Comparison of ENCODE assay signal across 8 cellular contexts in the genomic region with DNA sequence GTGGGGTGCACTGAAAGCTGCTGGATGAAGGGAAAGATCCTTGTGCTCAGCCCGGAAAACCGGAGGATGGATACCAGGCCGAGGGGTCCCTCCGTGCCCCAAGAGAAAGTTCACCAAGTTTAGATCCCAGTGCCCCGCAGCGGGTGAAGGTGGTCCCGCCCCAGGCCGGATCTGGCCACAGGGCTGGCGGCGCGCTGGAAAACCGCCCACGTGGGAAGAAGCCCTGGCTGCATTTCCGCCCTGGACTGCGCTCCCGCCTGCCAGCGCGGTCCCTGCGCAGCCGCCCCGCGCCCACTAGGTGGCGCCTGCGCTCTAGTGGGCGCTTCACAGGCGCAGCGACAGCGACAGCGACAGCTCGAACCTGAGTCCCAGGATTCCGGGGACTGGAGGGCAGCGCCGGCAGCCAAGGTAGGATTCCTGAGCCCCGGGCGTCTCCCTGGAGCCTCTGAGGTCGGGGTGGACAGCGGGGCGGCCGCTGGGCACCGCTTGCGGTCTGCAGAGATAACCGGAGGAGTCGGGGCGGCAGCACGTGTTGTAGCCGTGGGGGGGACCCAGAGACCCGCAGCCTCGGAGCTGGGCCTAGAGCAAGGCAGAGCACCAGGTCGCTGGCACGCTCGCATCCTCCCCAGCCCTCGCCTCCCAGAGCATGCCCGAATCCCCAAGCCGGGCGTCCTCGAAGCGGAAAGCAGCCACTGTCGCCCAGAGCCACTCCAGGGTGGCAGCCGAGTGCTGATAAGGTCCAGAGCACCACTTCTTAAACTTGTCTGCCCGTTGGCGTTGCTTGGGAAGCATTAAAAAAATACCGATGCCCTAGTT. TPM values are rescaled to one million over a fixed set of nuclear protein-coding genes. Genes with fewer than 3 reads are reported as not detected.
DNase-seq lines count a peak whose midpoint lies in the region; ATAC-seq and TF ChIP-seq lines count a peak whose summit lies in the region.

A gene with protein sequence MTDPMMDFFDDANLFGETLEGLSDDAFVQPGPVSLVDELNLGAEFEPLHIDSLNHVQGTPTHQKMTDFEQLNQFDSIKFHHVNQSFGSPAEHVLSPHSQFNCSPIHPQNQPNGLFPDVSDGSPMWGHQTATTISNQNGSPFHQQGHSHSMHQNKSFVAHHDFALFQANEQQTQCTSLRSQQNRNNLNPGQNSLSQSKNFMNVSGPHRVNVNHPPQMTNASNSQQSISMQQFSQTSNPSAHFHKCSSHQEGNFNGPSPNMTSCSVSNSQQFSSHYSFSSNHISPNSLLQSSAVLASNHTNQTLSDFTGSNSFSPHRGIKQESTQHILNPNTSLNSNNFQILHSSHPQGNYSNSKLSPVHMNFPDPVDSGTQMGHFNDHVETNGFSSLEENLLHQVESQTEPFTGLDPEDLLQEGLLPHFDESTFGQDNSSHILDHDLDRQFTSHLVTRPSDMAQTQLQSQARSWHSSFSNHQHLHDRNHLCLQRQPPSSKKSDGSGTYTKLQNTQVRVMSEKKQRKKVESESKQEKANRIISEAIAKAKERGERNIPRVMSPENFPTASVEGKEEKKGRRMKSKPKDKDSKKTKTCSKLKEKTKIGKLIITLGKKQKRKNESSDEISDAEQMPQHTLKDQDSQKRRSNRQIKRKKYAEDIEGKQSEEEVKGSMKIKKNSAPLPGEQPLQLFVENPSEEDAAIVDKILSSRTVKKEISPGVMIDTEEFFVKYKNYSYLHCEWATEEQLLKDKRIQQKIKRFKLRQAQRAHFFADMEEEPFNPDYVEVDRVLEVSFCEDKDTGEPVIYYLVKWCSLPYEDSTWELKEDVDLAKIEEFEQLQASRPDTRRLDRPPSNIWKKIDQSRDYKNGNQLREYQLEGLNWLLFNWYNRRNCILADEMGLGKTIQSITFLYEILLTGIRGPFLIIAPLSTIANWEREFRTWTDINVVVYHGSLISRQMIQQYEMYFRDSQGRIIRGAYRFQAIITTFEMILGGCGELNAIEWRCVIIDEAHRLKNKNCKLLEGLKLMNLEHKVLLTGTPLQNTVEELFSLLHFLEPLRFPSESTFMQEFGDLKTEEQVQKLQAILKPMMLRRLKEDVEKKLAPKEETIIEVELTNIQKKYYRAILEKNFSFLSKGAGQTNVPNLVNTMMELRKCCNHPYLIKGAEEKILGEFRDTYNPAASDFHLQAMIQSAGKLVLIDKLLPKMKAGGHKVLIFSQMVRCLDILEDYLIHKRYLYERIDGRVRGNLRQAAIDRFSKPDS (N-terminal part only) (plus strand): TSS at position 322 of the 816 bp plus-strand sequence. CDS start 101,099 bp downstream, outside the sequence.

- no peaks in the 10 kb centered on the region for H3K9me2 ChIP-seq in PC-3 (replicated peaks; ENCODE audit: low read length)

- peak within 1 kb of the TSS; percentile 92 for H3K4me2 ChIP-seq in PC-3 (ENCODE audit: low read length)

- no peaks in the 10 kb centered on the region for H4K20me1 ChIP-seq in PC-3 (ENCODE audit: low read length)

- H3K79me2 ChIP-seq in PC-3 (ENCODE audit: low read length): peaks cover 45% of the 10 kb centered on the region

- no peaks in the 10 kb centered on the region for H3F3A ChIP-seq in PC-3 (ENCODE audit: low read length, unreplicated experiment)

- peak within 1 kb of the TSS; percentile 86 for H3K9ac ChIP-seq in PC-3 (ENCODE audit: low read length)
- peak within 1 kb of the TSS; percentile 80 for H3K9ac ChIP-seq in mucosa of rectum (ENCODE audit: low read depth in 1 of 2, low read length in 2 of 2)

- TF ChIP-seq EP300 in Ishikawa (IDR thresholded peaks at IDR 0.05; ENCODE audit: borderline replicate concordance): peak; percentile 22; the same call in 1 of the 2 replicates

- peak within 1 kb of the TSS; percentile 45 for H3K27ac ChIP-seq in PC-3 (ENCODE audit: low read length)
- peak within 1 kb of the TSS; percentile 88 to 90 for H3K27ac ChIP-seq in mucosa of rectum (ENCODE audit: low read depth in 2 of 2, low read length in 2 of 2)

- H3K9me3 ChIP-seq in PC-3 (ENCODE audit: low read length) (no peaks in the 10 kb centered on the region), mucosa of rectum (ENCODE audit: control insufficient read depth in 2 of 2, low read length in 2 of 2) (no peaks in the 10 kb centered on the region)

- peak; percentile 91 for TF ChIP-seq RAD21 in Ishikawa (IDR thresholded peaks at IDR 0.05; ENCODE audit: low read depth)

- TF ChIP-seq CTCF in PC-3 (conservative IDR thresholded peaks at IDR 0.05; ENCODE audit: low read depth, low read length): peak; percentile 81
- TF ChIP-seq CTCF in epithelial cell of proximal tubule (conservative IDR thresholded peaks at IDR 0.05; ENCODE audit: low read depth, low read length): peak; percentile 93

- CTCF ChIA-PET in PC-3 (lab: Charles Lee): interaction anchor here (0.6 to 1.9 kb wide), 4 partner anchors 26 to 75 kb away, joined by 3 to 7 read pairs (median 4); no protein-coding TSS in a partner anchor

- peak; percentile 77 for ATAC-seq in GM21529 (IDR thresholded peaks at IDR 0.05; ENCODE audit: unreplicated experiment)
- ATAC-seq in PC-3: peak; percentile 82

- BruUV-seq in PC-3 (replicated peaks; lab: Mats Ljungman, UMichigan): no TSS peak

- no peaks in the 10 kb centered on the region for H3K36me3 ChIP-seq in PC-3 (ENCODE audit: low read depth, low read length)
- H3K36me3 ChIP-seq in mucosa of rectum (ENCODE audit: control insufficient read depth in 2 of 2, insufficient read depth in 2 of 2, low read length in 2 of 2): no peaks in the 10 kb centered on the region

- H3K4me1 ChIP-seq in PC-3 (ENCODE audit: insufficient read depth, low read length) (peaks cover 19% of the 10 kb centered on the region), mucosa of rectum (ENCODE audit: control insufficient read depth in 2 of 2, insufficient read depth in 2 of 2, low read length in 2 of 2) (peaks cover 9 to 40% of the 10 kb centered on the region in 2 donors)

- H3K27me3 ChIP-seq in PC-3 (ENCODE audit: low read length) (no peaks in the 10 kb centered on the region), mucosa of rectum (ENCODE audit: control insufficient read depth in 2 of 2, insufficient read depth in 2 of 2, low read length in 2 of 2) (no peaks in the 10 kb centered on the region)

- H2AFZ ChIP-seq in PC-3 (ENCODE audit: low read length): peak within 1 kb of the TSS; percentile 94

- peak within 1 kb of the TSS; percentile 88 for H3K4me3 ChIP-seq in PC-3 (ENCODE audit: low read length)
- H3K4me3 ChIP-seq in epithelial cell of proximal tubule (ENCODE audit: low read depth, low read length): peak within 1 kb of the TSS; percentile 80
- H3K4me3 ChIP-seq in mucosa of rectum (ENCODE audit: low read length in 2 of 2): peak within 1 kb of the TSS; percentile 85 to 92

- DNase-seq in DMS153 (lab: John Stamatoyannopoulos, UW) (peak; percentile 52), PC-3 (peak; percentile 88), activated T-cell treated with anti-CD3 and anti-CD28 coated beads for 48 hours (ENCODE audit: low read depth) (peak; percentile 75), epithelial cell of proximal tubule (ENCODE audit: low read depth) (no peak)
- DNase-seq in stimulated activated CD8-positive, alpha-beta memory T cell treated with anti-CD3 and anti-CD28 coated beads, Interleukin-4, amount 100 ng/mL, for 48 hours: peak; percentile 79

- intact Hi-C loops in PC-3 (cut with micrococcal nuclease): loop anchor here (1.0 to 10.0 kb wide), 7 partner anchors 26 to 450 kb away; a partner anchor contains a TSS

- POLR2A ChIA-PET in PC-3 (lab: Charles Lee; ENCODE audit: unreplicated experiment): no interaction called here

TF ChIP-seq in Ishikawa, 13 proteins besides CTCF, POLR2A, EP300 and RAD21 (continues in another document):
- TF ChIP-seq, protein P1, sequence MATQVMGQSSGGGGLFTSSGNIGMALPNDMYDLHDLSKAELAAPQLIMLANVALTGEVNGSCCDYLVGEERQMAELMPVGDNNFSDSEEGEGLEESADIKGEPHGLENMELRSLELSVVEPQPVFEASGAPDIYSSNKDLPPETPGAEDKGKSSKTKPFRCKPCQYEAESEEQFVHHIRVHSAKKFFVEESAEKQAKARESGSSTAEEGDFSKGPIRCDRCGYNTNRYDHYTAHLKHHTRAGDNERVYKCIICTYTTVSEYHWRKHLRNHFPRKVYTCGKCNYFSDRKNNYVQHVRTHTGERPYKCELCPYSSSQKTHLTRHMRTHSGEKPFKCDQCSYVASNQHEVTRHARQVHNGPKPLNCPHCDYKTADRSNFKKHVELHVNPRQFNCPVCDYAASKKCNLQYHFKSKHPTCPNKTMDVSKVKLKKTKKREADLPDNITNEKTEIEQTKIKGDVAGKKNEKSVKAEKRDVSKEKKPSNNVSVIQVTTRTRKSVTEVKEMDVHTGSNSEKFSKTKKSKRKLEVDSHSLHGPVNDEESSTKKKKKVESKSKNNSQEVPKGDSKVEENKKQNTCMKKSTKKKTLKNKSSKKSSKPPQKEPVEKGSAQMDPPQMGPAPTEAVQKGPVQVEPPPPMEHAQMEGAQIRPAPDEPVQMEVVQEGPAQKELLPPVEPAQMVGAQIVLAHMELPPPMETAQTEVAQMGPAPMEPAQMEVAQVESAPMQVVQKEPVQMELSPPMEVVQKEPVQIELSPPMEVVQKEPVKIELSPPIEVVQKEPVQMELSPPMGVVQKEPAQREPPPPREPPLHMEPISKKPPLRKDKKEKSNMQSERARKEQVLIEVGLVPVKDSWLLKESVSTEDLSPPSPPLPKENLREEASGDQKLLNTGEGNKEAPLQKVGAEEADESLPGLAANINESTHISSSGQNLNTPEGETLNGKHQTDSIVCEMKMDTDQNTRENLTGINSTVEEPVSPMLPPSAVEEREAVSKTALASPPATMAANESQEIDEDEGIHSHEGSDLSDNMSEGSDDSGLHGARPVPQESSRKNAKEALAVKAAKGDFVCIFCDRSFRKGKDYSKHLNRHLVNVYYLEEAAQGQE (IDR thresholded peaks at IDR 0.05; ENCODE audit: low read depth): no peak
- TF ChIP-seq CREB1 (IDR thresholded peaks at IDR 0.05; ENCODE audit: low read depth): no peak
- TF ChIP-seq NFIC (IDR thresholded peaks at IDR 0.05): peak; percentile 40; the same call in 1 of the 2 replicates
- 0 out of 2 replicates have a peak, but pooled peaks have one; percentile 11 for TF ChIP-seq TEAD4 (IDR thresholded peaks at IDR 0.05)
- no peak for TF ChIP-seq CEBPB (IDR thresholded peaks at IDR 0.05)
- TF ChIP-seq YY1 (IDR thresholded peaks at IDR 0.05; ENCODE audit: low read depth): 0 out of 2 replicates have a peak, but pooled peaks have one; percentile 14
- TF ChIP-seq, protein P2, sequence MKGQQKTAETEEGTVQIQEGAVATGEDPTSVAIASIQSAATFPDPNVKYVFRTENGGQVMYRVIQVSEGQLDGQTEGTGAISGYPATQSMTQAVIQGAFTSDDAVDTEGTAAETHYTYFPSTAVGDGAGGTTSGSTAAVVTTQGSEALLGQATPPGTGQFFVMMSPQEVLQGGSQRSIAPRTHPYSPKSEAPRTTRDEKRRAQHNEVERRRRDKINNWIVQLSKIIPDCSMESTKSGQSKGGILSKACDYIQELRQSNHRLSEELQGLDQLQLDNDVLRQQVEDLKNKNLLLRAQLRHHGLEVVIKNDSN (IDR thresholded peaks at IDR 0.05): peak; percentile 85
- TF ChIP-seq ZBTB7A (IDR thresholded peaks at IDR 0.05; ENCODE audit: low read depth): 0 out of 2 replicates have a peak, but pooled peaks have one; percentile 29
- TF ChIP-seq FOXM1 (IDR thresholded peaks at IDR 0.05; ENCODE audit: borderline replicate concordance, low read depth): 0 out of 2 replicates have a peak, but pooled peaks have one; percentile 17

RNA-seq across cellular contexts. Expression of the gene that starts here (rescaled TPM):
- total RNA-seq in PC-3 (2014; rRNA removed): 13.3 and 19.5 TPM in 2 replicates
- 10.6 and 14.6 TPM in 2 replicates for total RNA-seq in epithelial cell of proximal tubule
